Comparison of ENCODE assay signal across 10 cellular contexts in genomic region chr1:59355361-59355760, GRCh38. TPM values are rescaled to one million over a fixed set of nuclear protein-coding genes. Genes with fewer than 3 reads are reported as not detected.
A peak's percentile ranks its signal among the peaks of the same experiment; 100 is the strongest.
DNase-seq lines count a peak whose midpoint lies in the region; ATAC-seq and TF ChIP-seq lines count a peak whose summit lies in the region.
"Had no signal": no experiment of that assay in that cellular context is flagged by ENCODE, and none has a peak within 500 bp of the region (broad histone marks: within the 10 kb centered on the region; RNA-seq: fewer than 3 reads in every experiment).

No MANE protein-coding gene starts in this region.

- peaks cover 0 to 19% (median 0%) of the 10 kb centered on the region in 3 donors for H3K4me1 ChIP-seq in esophagus squamous epithelium

- peaks cover 8 to 9% of the 10 kb centered on the region in 2 donors for H3K4me1 Mint-ChIP-seq in natural killer cell treated with Interleukin-12 subunit alpha and Interleukin-12 subunit beta and Interleukin-15 and Interleukin-18, amount 100 ng/mL, for 72 hours (ENCODE audit: low read depth in 2 of 2)
- peaks cover 5 to 13% of the 10 kb centered on the region in 2 donors for H3K4me1 Mint-ChIP-seq in natural killer cell

- no peak for TF ChIP-seq POLR2A in esophagus squamous epithelium (IDR thresholded peaks at IDR 0.05)

- no peak for DNase-seq in natural killer cell treated with Interleukin-12 subunit alpha and Interleukin-12 subunit beta and Interleukin-15 and Interleukin-18, amount 100 ng/mL, for 72 hours (ENCODE audit: low spot score)
- DNase-seq in natural killer cell (no peak), epithelial cell of proximal tubule (ENCODE audit: low read depth) (peak; percentile 56), esophagus squamous epithelium (lab: John Stamatoyannopoulos, UW) (no peak), iPS-NIHi7 (ENCODE audit: extremely low spot score) (no peak)
- DNase-seq in effector CD8-positive, alpha-beta T cell (lab: John Stamatoyannopoulos, UW) = no peak

- H3K36me3 ChIP-seq in esophagus squamous epithelium = no peaks in the 10 kb centered on the region
- H3K36me3 ChIP-seq: BLaER1 treated with 17β-estradiol and CSF1 and Interleukin-3, amounts not matched to agents 10 nM and 100 nM had no signal

- no peaks in the 10 kb centered on the region for H3K9me3 ChIP-seq in esophagus squamous epithelium
- H3K9me3 ChIP-seq: BLaER1 treated with 17β-estradiol and CSF1 and Interleukin-3, amounts not matched to agents 10 nM and 100 nM had no signal

- H3K27me3 Mint-ChIP-seq in natural killer cell treated with Interleukin-12 subunit alpha and Interleukin-12 subunit beta and Interleukin-15 and Interleukin-18, amount 100 ng/mL, for 72 hours = no peaks in the 10 kb centered on the region
- peaks cover 0 to 2% of the 10 kb centered on the region in 2 donors for H3K27me3 Mint-ChIP-seq in natural killer cell (ENCODE audit: low read depth in 2 of 2)
- H3K27me3 Mint-ChIP-seq: memory B cell had no signal

- intact Hi-C loops in natural killer cell (cut with micrococcal nuclease) (no loop called here), esophagus squamous epithelium (cut with DNase I) (no loop called here)

- H3K27ac Mint-ChIP-seq in natural killer cell treated with Interleukin-12 subunit alpha and Interleukin-12 subunit beta and Interleukin-15 and Interleukin-18, amount 100 ng/mL, for 72 hours = no peak overlapping the region
- H3K27ac Mint-ChIP-seq in natural killer cell = no peak overlapping the region
- H3K27ac Mint-ChIP-seq: memory B cell had no signal

- peak; percentile 52 to 59 for ATAC-seq in natural killer cell treated with Interleukin-12 subunit alpha and Interleukin-12 subunit beta and Interleukin-15 and Interleukin-18, amount 100 ng/mL, for 72 hours
- ATAC-seq in natural killer cell (no peak), HG02885 (IDR thresholded peaks at IDR 0.05; ENCODE audit: poor library complexity, unreplicated experiment) (peak; percentile 65), HG03139 (IDR thresholded peaks at IDR 0.05; ENCODE audit: unreplicated experiment) (no peak)

- no peak overlapping the region for H3K4me3 Mint-ChIP-seq in natural killer cell treated with Interleukin-12 subunit alpha and Interleukin-12 subunit beta and Interleukin-15 and Interleukin-18, amount 100 ng/mL, for 72 hours
- H3K4me3 Mint-ChIP-seq in natural killer cell = no peak overlapping the region
- H3K4me3 Mint-ChIP-seq: memory B cell had no signal

- TF ChIP-seq CTCF in natural killer cell (IDR thresholded peaks at IDR 0.05) (no peak), epithelial cell of proximal tubule (conservative IDR thresholded peaks at IDR 0.05; ENCODE audit: low read depth, low read length) (no peak), esophagus squamous epithelium (IDR thresholded peaks at IDR 0.05) (no peak)

- no peaks in the 10 kb centered on the region for H3K27me3 ChIP-seq in esophagus squamous epithelium
- H3K27me3 ChIP-seq: BLaER1 treated with 17β-estradiol and CSF1 and Interleukin-3, amounts not matched to agents 10 nM and 100 nM had no signal

- no peak overlapping the region for H3K27ac ChIP-seq in esophagus squamous epithelium
- H3K27ac ChIP-seq: BLaER1 treated with 17β-estradiol and CSF1 and Interleukin-3, amounts not matched to agents 10 nM and 100 nM had no signal

- H3K9me3 Mint-ChIP-seq in natural killer cell treated with Interleukin-12 subunit alpha and Interleukin-12 subunit beta and Interleukin-15 and Interleukin-18, amount 100 ng/mL, for 72 hours = no peaks in the 10 kb centered on the region
- H3K9me3 Mint-ChIP-seq in natural killer cell = no peaks in the 10 kb centered on the region
- H3K9me3 Mint-ChIP-seq: memory B cell had no signal

- H3K36me3 Mint-ChIP-seq in natural killer cell treated with Interleukin-12 subunit alpha and Interleukin-12 subunit beta and Interleukin-15 and Interleukin-18, amount 100 ng/mL, for 72 hours = no peaks in the 10 kb centered on the region
- H3K36me3 Mint-ChIP-seq in natural killer cell = peaks cover 6% of the 10 kb centered on the region

- H3K4me3 ChIP-seq in epithelial cell of proximal tubule (ENCODE audit: low read depth, low read length) (no peak overlapping the region), esophagus squamous epithelium (no peak overlapping the region)
- H3K4me3 ChIP-seq: BLaER1 treated with 17β-estradiol and CSF1 and Interleukin-3, amounts not matched to agents 10 nM and 100 nM had no signal

RNA-seq across cellular contexts. Expression of gene FGGY, which starts 58.5 kb away (rescaled TPM):
- total RNA-seq in natural killer cell treated with Interleukin-12 subunit alpha and Interleukin-12 subunit beta and Interleukin-15 and Interleukin-18, amount 100 ng/mL, for 72 hours = 10 to 100 TPM; 10.9 to 11.9 TPM
- 10 to 100 TPM; 21.8 to 31.5 (median 21.8) TPM for total RNA-seq in natural killer cell
- total RNA-seq in epithelial cell of proximal tubule = 3.2 and 24.3 TPM in 2 replicates
- total RNA-seq in esophagus squamous epithelium = 10 to 100 TPM in 1 of 4 donors, 1 to 10 TPM in 3; 6.0 to 18.1 (median 9.3) TPM

Comparison
In these comparisons a context has a peak if more than half of its experiments do, and no peak if none do; other contexts are left out.
1. ATAC-seq: peak in natural killer cell treated with Interleukin-12 subunit alpha and Interleukin-12 subunit beta and Interleukin-15 and Interleukin-18, amount 100 ng/mL, for 72 hours (2 of 2) and HG02885 (single experiment); none in natural killer cell (0 of 3) and HG03139 (single experiment).